ENCODE assay signal across 1 cellular context in the genomic region with DNA sequence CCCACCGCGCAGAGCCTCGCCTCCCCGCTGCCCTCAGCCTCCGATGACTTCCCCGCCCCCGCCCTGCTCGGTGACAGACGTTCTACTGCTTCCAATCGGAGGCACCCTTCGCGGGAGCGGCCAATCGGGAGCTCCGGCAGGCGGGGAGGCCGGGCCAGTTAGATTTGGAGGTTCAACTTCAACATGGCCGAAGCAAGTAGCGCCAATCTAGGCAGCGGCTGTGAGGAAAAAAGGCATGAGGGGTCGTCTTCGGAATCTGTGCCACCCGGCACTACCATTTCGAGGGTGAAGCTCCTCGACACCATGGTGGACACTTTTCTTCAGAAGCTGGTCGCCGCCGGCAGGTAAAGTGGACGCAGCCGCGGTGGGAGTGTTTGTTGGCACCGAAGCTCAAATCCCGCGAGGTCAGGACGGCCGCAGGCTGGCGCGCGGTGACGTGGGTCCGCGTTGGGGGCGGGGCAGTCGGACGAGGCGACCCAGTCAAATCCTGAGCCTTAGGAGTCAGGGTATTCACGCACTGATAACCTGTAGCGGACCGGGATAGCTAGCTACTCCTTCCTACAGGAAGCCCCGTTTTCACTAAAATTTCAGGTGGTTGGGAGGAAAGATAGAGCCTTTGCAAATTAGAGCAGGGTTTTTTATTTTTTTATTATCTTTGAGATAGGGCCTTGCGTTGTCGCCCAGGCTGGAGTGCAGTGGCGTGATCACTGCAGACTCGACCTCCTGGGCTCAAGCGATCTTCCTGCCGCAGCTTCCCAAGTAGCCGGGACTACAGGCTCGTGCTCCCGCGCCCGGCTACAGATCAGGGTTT.
TF ChIP-seq lines count a peak whose summit lies in the region.

A gene with protein sequence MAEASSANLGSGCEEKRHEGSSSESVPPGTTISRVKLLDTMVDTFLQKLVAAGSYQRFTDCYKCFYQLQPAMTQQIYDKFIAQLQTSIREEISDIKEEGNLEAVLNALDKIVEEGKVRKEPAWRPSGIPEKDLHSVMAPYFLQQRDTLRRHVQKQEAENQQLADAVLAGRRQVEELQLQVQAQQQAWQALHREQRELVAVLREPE (plus strand): TSS at position 175 of the 811 bp plus-strand sequence. CDS start 9 bp downstream, at position 184.

TF ChIP-seq in K562, 482 proteins besides CTCF, POLR2A, EP300 and RAD21 (continued from another document):
- TF ChIP-seq, protein P1, sequence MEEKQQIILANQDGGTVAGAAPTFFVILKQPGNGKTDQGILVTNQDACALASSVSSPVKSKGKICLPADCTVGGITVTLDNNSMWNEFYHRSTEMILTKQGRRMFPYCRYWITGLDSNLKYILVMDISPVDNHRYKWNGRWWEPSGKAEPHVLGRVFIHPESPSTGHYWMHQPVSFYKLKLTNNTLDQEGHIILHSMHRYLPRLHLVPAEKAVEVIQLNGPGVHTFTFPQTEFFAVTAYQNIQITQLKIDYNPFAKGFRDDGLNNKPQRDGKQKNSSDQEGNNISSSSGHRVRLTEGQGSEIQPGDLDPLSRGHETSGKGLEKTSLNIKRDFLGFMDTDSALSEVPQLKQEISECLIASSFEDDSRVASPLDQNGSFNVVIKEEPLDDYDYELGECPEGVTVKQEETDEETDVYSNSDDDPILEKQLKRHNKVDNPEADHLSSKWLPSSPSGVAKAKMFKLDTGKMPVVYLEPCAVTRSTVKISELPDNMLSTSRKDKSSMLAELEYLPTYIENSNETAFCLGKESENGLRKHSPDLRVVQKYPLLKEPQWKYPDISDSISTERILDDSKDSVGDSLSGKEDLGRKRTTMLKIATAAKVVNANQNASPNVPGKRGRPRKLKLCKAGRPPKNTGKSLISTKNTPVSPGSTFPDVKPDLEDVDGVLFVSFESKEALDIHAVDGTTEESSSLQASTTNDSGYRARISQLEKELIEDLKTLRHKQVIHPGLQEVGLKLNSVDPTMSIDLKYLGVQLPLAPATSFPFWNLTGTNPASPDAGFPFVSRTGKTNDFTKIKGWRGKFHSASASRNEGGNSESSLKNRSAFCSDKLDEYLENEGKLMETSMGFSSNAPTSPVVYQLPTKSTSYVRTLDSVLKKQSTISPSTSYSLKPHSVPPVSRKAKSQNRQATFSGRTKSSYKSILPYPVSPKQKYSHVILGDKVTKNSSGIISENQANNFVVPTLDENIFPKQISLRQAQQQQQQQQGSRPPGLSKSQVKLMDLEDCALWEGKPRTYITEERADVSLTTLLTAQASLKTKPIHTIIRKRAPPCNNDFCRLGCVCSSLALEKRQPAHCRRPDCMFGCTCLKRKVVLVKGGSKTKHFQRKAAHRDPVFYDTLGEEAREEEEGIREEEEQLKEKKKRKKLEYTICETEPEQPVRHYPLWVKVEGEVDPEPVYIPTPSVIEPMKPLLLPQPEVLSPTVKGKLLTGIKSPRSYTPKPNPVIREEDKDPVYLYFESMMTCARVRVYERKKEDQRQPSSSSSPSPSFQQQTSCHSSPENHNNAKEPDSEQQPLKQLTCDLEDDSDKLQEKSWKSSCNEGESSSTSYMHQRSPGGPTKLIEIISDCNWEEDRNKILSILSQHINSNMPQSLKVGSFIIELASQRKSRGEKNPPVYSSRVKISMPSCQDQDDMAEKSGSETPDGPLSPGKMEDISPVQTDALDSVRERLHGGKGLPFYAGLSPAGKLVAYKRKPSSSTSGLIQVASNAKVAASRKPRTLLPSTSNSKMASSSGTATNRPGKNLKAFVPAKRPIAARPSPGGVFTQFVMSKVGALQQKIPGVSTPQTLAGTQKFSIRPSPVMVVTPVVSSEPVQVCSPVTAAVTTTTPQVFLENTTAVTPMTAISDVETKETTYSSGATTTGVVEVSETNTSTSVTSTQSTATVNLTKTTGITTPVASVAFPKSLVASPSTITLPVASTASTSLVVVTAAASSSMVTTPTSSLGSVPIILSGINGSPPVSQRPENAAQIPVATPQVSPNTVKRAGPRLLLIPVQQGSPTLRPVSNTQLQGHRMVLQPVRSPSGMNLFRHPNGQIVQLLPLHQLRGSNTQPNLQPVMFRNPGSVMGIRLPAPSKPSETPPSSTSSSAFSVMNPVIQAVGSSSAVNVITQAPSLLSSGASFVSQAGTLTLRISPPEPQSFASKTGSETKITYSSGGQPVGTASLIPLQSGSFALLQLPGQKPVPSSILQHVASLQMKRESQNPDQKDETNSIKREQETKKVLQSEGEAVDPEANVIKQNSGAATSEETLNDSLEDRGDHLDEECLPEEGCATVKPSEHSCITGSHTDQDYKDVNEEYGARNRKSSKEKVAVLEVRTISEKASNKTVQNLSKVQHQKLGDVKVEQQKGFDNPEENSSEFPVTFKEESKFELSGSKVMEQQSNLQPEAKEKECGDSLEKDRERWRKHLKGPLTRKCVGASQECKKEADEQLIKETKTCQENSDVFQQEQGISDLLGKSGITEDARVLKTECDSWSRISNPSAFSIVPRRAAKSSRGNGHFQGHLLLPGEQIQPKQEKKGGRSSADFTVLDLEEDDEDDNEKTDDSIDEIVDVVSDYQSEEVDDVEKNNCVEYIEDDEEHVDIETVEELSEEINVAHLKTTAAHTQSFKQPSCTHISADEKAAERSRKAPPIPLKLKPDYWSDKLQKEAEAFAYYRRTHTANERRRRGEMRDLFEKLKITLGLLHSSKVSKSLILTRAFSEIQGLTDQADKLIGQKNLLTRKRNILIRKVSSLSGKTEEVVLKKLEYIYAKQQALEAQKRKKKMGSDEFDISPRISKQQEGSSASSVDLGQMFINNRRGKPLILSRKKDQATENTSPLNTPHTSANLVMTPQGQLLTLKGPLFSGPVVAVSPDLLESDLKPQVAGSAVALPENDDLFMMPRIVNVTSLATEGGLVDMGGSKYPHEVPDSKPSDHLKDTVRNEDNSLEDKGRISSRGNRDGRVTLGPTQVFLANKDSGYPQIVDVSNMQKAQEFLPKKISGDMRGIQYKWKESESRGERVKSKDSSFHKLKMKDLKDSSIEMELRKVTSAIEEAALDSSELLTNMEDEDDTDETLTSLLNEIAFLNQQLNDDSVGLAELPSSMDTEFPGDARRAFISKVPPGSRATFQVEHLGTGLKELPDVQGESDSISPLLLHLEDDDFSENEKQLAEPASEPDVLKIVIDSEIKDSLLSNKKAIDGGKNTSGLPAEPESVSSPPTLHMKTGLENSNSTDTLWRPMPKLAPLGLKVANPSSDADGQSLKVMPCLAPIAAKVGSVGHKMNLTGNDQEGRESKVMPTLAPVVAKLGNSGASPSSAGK (IDR thresholded peaks at IDR 0.05) = peak; percentile 78
- TF ChIP-seq MBD2 (IDR thresholded peaks at IDR 0.05; ENCODE audit: borderline replicate concordance, low read depth) (peak; percentile 96), POLR2AphosphoS2 (IDR thresholded peaks at IDR 0.05; ENCODE audit: low read length) (peak; percentile 94), ZNF583 (CRISPR knock-in tag; IDR thresholded peaks at IDR 0.05) (0 out of 2 replicates have a peak, but pooled peaks have one; percentile 17), MCM5 (IDR thresholded peaks at IDR 0.05; ENCODE audit: low read depth) (no peak), ZNF217 (CRISPR knock-in tag; IDR thresholded peaks at IDR 0.05) (no peak), ZNF561 (CRISPR knock-in tag; conservative IDR thresholded peaks at IDR 0.05) (no peak), SLC30A9 (CRISPR knock-in tag; IDR thresholded peaks at IDR 0.05) (no peak), ZNF263 (CRISPR knock-in tag; IDR thresholded peaks at IDR 0.05; ENCODE audit: borderline replicate concordance) (no peak), HMG20A (CRISPR knock-in tag; conservative IDR thresholded peaks at IDR 0.05) (no peak), TCF7 (IDR thresholded peaks at IDR 0.05; ENCODE audit: borderline replicate concordance) (no peak), NR4A1 (CRISPR knock-in tag; IDR thresholded peaks at IDR 0.05) (no peak; the same call in 1 of the 2 replicates), NR4A1 (tag; IDR thresholded peaks at IDR 0.05) (no peak), RBM34 (IDR thresholded peaks at IDR 0.05; ENCODE audit: borderline replicate concordance, insufficient read depth, low read length) (no peak)
- TF ChIP-seq, protein P2, sequence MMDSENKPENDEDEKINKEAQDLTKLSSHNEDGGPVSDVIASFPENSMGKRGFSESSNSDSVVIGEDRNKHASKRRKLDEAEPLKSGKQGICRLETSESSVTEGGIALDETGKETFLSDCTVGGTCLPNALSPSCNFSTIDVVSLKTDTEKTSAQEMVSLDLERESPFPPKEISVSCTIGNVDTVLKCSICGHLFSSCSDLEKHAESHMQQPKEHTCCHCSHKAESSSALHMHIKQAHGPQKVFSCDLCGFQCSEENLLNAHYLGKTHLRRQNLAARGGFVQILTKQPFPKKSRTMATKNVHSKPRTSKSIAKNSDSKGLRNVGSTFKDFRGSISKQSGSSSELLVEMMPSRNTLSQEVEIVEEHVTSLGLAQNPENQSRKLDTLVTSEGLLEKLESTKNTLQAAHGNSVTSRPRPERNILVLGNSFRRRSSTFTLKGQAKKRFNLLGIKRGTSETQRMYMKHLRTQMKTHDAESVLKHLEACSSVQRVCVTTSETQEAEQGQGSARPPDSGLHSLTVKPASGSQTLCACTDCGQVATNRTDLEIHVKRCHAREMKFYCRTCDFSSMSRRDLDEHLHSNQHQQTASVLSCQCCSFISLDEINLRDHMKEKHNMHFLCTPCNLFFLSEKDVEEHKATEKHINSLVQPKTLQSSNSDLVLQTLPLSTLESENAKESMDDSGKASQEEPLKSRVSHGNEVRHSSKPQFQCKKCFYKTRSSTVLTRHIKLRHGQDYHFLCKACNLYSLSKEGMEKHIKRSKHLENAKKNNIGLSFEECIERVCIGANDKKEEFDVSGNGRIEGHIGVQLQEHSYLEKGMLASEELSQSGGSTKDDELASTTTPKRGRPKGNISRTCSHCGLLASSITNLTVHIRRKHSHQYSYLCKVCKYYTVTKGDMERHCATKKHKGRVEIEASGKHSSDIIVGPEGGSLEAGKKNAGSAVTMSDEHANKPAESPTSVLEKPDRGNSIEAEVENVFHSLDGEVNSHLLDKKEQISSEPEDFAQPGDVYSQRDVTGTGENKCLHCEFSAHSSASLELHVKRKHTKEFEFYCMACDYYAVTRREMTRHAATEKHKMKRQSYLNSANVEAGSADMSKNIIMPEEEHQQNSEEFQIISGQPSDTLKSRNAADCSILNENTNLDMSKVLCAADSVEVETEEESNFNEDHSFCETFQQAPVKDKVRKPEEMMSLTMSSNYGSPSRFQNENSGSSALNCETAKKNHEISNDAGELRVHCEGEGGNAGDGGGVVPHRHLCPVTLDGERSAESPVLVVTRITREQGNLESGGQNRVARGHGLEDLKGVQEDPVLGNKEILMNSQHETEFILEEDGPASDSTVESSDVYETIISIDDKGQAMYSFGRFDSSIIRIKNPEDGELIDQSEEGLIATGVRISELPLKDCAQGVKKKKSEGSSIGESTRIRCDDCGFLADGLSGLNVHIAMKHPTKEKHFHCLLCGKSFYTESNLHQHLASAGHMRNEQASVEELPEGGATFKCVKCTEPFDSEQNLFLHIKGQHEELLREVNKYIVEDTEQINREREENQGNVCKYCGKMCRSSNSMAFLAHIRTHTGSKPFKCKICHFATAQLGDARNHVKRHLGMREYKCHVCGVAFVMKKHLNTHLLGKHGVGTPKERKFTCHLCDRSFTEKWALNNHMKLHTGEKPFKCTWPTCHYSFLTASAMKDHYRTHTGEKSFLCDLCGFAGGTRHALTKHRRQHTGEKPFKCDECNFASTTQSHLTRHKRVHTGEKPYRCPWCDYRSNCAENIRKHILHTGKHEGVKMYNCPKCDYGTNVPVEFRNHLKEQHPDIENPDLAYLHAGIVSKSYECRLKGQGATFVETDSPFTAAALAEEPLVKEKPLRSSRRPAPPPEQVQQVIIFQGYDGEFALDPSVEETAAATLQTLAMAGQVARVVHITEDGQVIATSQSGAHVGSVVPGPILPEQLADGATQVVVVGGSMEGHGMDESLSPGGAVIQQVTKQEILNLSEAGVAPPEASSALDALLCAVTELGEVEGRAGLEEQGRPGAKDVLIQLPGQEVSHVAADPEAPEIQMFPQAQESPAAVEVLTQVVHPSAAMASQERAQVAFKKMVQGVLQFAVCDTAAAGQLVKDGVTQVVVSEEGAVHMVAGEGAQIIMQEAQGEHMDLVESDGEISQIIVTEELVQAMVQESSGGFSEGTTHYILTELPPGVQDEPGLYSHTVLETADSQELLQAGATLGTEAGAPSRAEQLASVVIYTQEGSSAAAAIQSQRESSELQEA (IDR thresholded peaks at IDR 0.05; ENCODE audit: low read depth) = no peak
- TF ChIP-seq, protein P3, sequence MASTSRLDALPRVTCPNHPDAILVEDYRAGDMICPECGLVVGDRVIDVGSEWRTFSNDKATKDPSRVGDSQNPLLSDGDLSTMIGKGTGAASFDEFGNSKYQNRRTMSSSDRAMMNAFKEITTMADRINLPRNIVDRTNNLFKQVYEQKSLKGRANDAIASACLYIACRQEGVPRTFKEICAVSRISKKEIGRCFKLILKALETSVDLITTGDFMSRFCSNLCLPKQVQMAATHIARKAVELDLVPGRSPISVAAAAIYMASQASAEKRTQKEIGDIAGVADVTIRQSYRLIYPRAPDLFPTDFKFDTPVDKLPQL (IDR thresholded peaks at IDR 0.05; ENCODE audit: extremely low read depth, insufficient read length) = peak; percentile 49
